ENCODE assay signal across 8 cellular contexts in genomic region chr7:40717242-40717641, GRCh38.
DNase-seq lines count a peak whose midpoint lies in the region; ATAC-seq, FAIRE-seq and TF ChIP-seq lines count a peak whose summit lies in the region.

No MANE protein-coding gene starts in this region.

- H3K4me3 Mint-ChIP-seq in osteocyte (ENCODE audit: unreplicated experiment): peak overlapping the region; percentile 51

- no peak for TF ChIP-seq CTCF in A549 (IDR thresholded peaks at IDR 0.05)
- TF ChIP-seq CTCF in Peyer's patch (IDR thresholded peaks at IDR 0.05): no peak
- no peak for TF ChIP-seq CTCF in osteocyte (IDR thresholded peaks at IDR 0.05)

- H3K27me3 Mint-ChIP-seq in osteocyte (ENCODE audit: unreplicated experiment): no peaks in the 10 kb centered on the region

- no peak for TF ChIP-seq RAD21 in A549 (conservative IDR thresholded peaks at IDR 0.05 in 1 of 2, IDR thresholded peaks at IDR 0.05 in 1 of 2)

- H3K4me2 ChIP-seq in A549: peak overlapping the region; percentile 65

- CTCF ChIA-PET in A549 (lab: Yijun Ruan, JAX): interaction anchor here (0.7 kb wide), 1 partner anchor 172 kb away, joined by 3 read pairs; no protein-coding TSS in a partner anchor

- POLR2A ChIA-PET in A549 (lab: Yijun Ruan, JAX): no interaction called here

- peaks cover 78% of the 10 kb centered on the region for H3K4me1 Mint-ChIP-seq in osteocyte (ENCODE audit: unreplicated experiment)

- H3K4me3 ChIP-seq in A549: no peak overlapping the region
- H3K4me3 ChIP-seq in Peyer's patch: no peak overlapping the region

- H3K9me3 ChIP-seq in A549: no peaks in the 10 kb centered on the region
- H3K9me3 ChIP-seq in Peyer's patch: no peaks in the 10 kb centered on the region

- 14% methylated on average over 9 of the region's 9 CpGs for WGBS in A549 (ENCODE audit: missing lambda C conversion rate)

- peak overlapping the region; percentile 84 for H3K27ac Mint-ChIP-seq in osteocyte (ENCODE audit: unreplicated experiment)

- no peak for FAIRE-seq in A549 (lab: Jason Lieb, UNC)

- H3K4me1 ChIP-seq in A549 (peaks cover 9% of the 10 kb centered on the region; the same call in 1 of the 3 replicates), Peyer's patch (no peaks in the 10 kb centered on the region)

- TF ChIP-seq POLR2A in A549 (IDR thresholded peaks at IDR 0.05; ENCODE audit: low read length) (no peak), Peyer's patch (IDR thresholded peaks at IDR 0.05) (no peak), erythroblast (IDR thresholded peaks at IDR 0.05; ENCODE audit: low read length) (no peak)

- ATAC-seq in A549 (peak; percentile 82 to 96; a peak in 5 of 6 replicates), GM18517 (IDR thresholded peaks at IDR 0.05; ENCODE audit: unreplicated experiment) (peak; percentile 71), HG03342 (IDR thresholded peaks at IDR 0.05; ENCODE audit: unreplicated experiment) (peak; percentile 68)

- peak overlapping the region; percentile 66 to 75 for H3K27ac ChIP-seq in A549
- no peak overlapping the region for H3K27ac ChIP-seq in Peyer's patch

- H3K36me3 ChIP-seq in Peyer's patch: no peaks in the 10 kb centered on the region

- H3K27me3 ChIP-seq in Peyer's patch: no peaks in the 10 kb centered on the region

- H3K9me3 Mint-ChIP-seq in osteocyte (ENCODE audit: unreplicated experiment): no peaks in the 10 kb centered on the region

- no peaks in the 10 kb centered on the region for H3K36me3 Mint-ChIP-seq in osteocyte (ENCODE audit: unreplicated experiment)

- peak; percentile 12 to 85 for DNase-seq in A549 (ENCODE audit: low read depth in 1 of 2, low spot score in 1 of 2)
- peak in 2 of 3 donors; percentile 50 to 53 for DNase-seq in Peyer's patch
- peak; percentile 51 to 72 for DNase-seq in erythroblast (lab: John Stamatoyannopoulos, UW)
- DNase-seq in osteocyte (ENCODE audit: extremely low spot score, unreplicated experiment): peak; percentile 94
- DNase-seq in stimulated activated naive CD4-positive, alpha-beta T cell treated with Interleukin-2 at 50 U/mL for 16 hours (lab: John Stamatoyannopoulos, UW): no peak
- no peak for DNase-seq in NCI-H345 (lab: John Stamatoyannopoulos, UW)

- no peak for TF ChIP-seq EP300 in A549 (IDR thresholded peaks at IDR 0.05)

TF ChIP-seq in A549, 52 proteins besides CTCF, POLR2A, EP300 and RAD21:
- TF ChIP-seq MAX (IDR thresholded peaks at IDR 0.05) (peak; percentile 53), ZC3H11A (IDR thresholded peaks at IDR 0.05) (no peak), TP53 (CRISPR knock-in tag; IDR thresholded peaks at IDR 0.05) (peak; percentile 99)

Comparison
In these comparisons a context has a peak if more than half of its experiments do, and no peak if none do; other contexts are left out.
1. DNase-seq: peak in A549 (2 of 2), Peyer's patch (2 of 3), erythroblast (2 of 2) and osteocyte (single experiment); none in stimulated activated naive CD4-positive, alpha-beta T cell treated with Interleukin-2 at 50 U/mL for 16 hours (single experiment) and NCI-H345 (single experiment).
2. H3K27ac ChIP-seq: peak in A549 (2 of 2); none in Peyer's patch (0 of 4).
3. Peak in every context shown above with its lines, with median percentiles within 50 percentile points of each other: ATAC-seq.